Comparison of ENCODE assay signal across 28 cellular contexts in genomic region chr14:27012641-27013040, GRCh38.
DNase-seq lines count a peak whose midpoint lies in the region; ATAC-seq lines count a peak whose summit lies in the region.
"Had no signal": no experiment of that assay in that cellular context is flagged by ENCODE, and none has a peak within 500 bp of the region (broad histone marks: within the 10 kb centered on the region; RNA-seq: fewer than 3 reads in every experiment).

No MANE protein-coding gene starts in this region.

- peak; percentile 76 for DNase-seq in G401 (ENCODE audit: low spot score)
- peak; percentile 70 for DNase-seq in cerebellar cortex (ENCODE audit: low spot score)
- peak; percentile 4 for DNase-seq in cerebellum (ENCODE audit: low spot score)
- peak; percentile 33 for DNase-seq in retina
- DNase-seq in NCI-H1417 (lab: John Stamatoyannopoulos, UW), result no peak
- DNase-seq in NK-92 (lab: John Stamatoyannopoulos, UW; ENCODE audit: unreplicated experiment), result no peak
- DNase-seq: 8988T; ACHN; AML-193; BE2C; Caco-2; Calu3; CD4-positive, alpha-beta memory T cell; CD4-positive, alpha-beta T cell; CD4-positive, CD25-positive, alpha-beta regulatory T cell; CD8-positive, alpha-beta memory T cell; CD8-positive, alpha-beta T cell; COR-L47; DMS 273 treated with DMSO at 0.1 percent for 48 hours; DMS153; DMS53; DMS79; DMS79 treated with DMSO at 0.1 percent for 48 hours; DND-41; EL had no signal

- ATAC-seq in GM19467 (IDR thresholded peaks at IDR 0.05; ENCODE audit: unreplicated experiment) (no peak), GM19463 (IDR thresholded peaks at IDR 0.05; ENCODE audit: unreplicated experiment) (no peak)
- ATAC-seq: A549; CD8-positive, alpha-beta T cell had no signal

- in situ Hi-C loops in G401 (cut with HindIII; ENCODE audit: low sequenced_read_pairs), result no loop called here

Comparison
In these comparisons a context has a peak if more than half of its experiments do, and no peak if none do; other contexts are left out.
1. DNase-seq: peak in G401 (single experiment), cerebellar cortex (single experiment), cerebellum (single experiment) and retina (single experiment); none in NCI-H1417 (0 of 3) and NK-92 (single experiment).